Comparison of ENCODE assay signal across 10 cellular contexts in the genomic region with DNA sequence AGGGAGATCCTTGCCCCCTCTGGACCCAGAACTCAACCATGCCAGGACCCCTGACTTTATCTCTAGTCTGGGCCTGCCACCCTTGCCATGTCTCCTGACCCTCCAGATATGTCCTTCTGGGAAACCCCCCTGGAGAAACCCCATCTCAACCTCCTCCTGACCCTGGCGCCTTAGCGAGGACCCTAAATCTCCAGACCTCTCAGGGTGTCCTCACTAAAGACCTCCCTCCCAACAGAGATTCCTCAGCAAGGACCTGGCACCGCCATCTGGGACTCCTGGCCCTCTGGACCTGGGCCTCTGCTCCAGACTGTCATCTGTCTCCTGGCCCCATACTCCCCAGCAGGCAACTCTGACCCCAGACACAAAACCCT. TPM values are rescaled to one million over a fixed set of nuclear protein-coding genes. Genes with fewer than 3 reads are reported as not detected.
A peak's percentile ranks its signal among the peaks of the same experiment; 100 is the strongest.
DNase-seq lines count a peak whose midpoint lies in the region; ATAC-seq and TF ChIP-seq lines count a peak whose summit lies in the region.
"Had no signal": no experiment of that assay in that cellular context is flagged by ENCODE, and none has a peak within 500 bp of the region (broad histone marks: within the 10 kb centered on the region; RNA-seq: fewer than 3 reads in every experiment).

No MANE protein-coding gene starts in this region.

- no peaks in the 10 kb centered on the region for H3K27me3 ChIP-seq in CD8-positive, alpha-beta memory T cell (ENCODE audit: insufficient read depth, low read length, poor library complexity, severe bottlenecking)
- no peaks in the 10 kb centered on the region for H3K27me3 ChIP-seq in sigmoid colon
- H3K27me3 ChIP-seq: dorsolateral prefrontal cortex had no signal

- peaks cover 0 to 25% (median 6%) of the 10 kb centered on the region in 3 donors for H3K36me3 Mint-ChIP-seq in CD8-positive, alpha-beta memory T cell
- peaks cover 7% of the 10 kb centered on the region for H3K36me3 Mint-ChIP-seq in T-cell

- CTCF ChIA-PET in CD8-positive, alpha-beta memory T cell (lab: Charles Lee), result interaction anchor here (1.6 to 2.9 kb wide), 2 partner anchors 53 to 77 kb away, joined by 3 to 11 read pairs; partner anchors contain the start of gene PSMD8
- CTCF ChIA-PET in T-cell (lab: Charles Lee), result interaction anchor here in 1 of 2 donors (0.7 kb wide), 2 partner anchors 29 to 86 kb away, joined by 3 to 4 read pairs; no protein-coding TSS in a partner anchor

- peak overlapping the region; percentile 84 to 91 (median 85) for H3K4me3 Mint-ChIP-seq in CD8-positive, alpha-beta memory T cell
- peak overlapping the region; percentile 78 to 85 (median 85) for H3K4me3 Mint-ChIP-seq in T-cell

- H3K9me3 ChIP-seq in CD8-positive, alpha-beta memory T cell (ENCODE audit: low read length), result no peaks in the 10 kb centered on the region
- no peaks in the 10 kb centered on the region for H3K9me3 ChIP-seq in sigmoid colon

- no peak for TF ChIP-seq EP300 in sigmoid colon (IDR thresholded peaks at IDR 0.05)

- H3K4me1 ChIP-seq in CD8-positive, alpha-beta memory T cell (ENCODE audit: insufficient read depth, low read length), result peaks cover 43% of the 10 kb centered on the region
- H3K4me1 ChIP-seq in sigmoid colon, result peaks cover 0 to 62% (median 56%) of the 10 kb centered on the region in 4 donors

- H3K27me3 Mint-ChIP-seq in CD8-positive, alpha-beta memory T cell, result no peaks in the 10 kb centered on the region
- H3K27me3 Mint-ChIP-seq in T-cell, result no peaks in the 10 kb centered on the region

- POLR2A ChIA-PET in CD8-positive, alpha-beta memory T cell (lab: Charles Lee), result no interaction called here
- POLR2A ChIA-PET in T-cell (lab: Charles Lee), result no interaction called here

- no peak overlapping the region for H3K4me3 ChIP-seq in CD8-positive, alpha-beta memory T cell (ENCODE audit: low read length)
- peak overlapping the region; percentile 56 for H3K4me3 ChIP-seq in fibroblast of mammary gland (ENCODE audit: control insufficient read depth, low read depth, low read length)
- peak overlapping the region; percentile 55 to 96 (median 64) for H3K4me3 ChIP-seq in sigmoid colon

- H3K4me1 Mint-ChIP-seq in CD8-positive, alpha-beta memory T cell, result peaks cover 40 to 57% (median 48%) of the 10 kb centered on the region in 3 donors
- H3K4me1 Mint-ChIP-seq in T-cell, result peaks cover 48 to 55% (median 54%) of the 10 kb centered on the region in 3 donors

- WGBS in sigmoid colon, 2 donors, result 93 to 97% methylated on average over 3 of the region's 3 CpGs

- H3K9me3 Mint-ChIP-seq in CD8-positive, alpha-beta memory T cell, result no peaks in the 10 kb centered on the region
- no peaks in the 10 kb centered on the region for H3K9me3 Mint-ChIP-seq in T-cell

- H3K27ac ChIP-seq in CD8-positive, alpha-beta memory T cell (ENCODE audit: low read depth, low read length), result no peak overlapping the region
- H3K27ac ChIP-seq in sigmoid colon, result peak overlapping the region; percentile 78 to 98 (median 91)

- H3K36me3 ChIP-seq in CD8-positive, alpha-beta memory T cell (ENCODE audit: insufficient read depth, low read length), result no peaks in the 10 kb centered on the region
- peaks cover 0 to 18% (median 4%) of the 10 kb centered on the region in 4 donors for H3K36me3 ChIP-seq in sigmoid colon

- no peak for DNase-seq in CD8-positive, alpha-beta memory T cell
- no peak for DNase-seq in T-cell
- no peak for DNase-seq in fibroblast of mammary gland (ENCODE audit: low read depth)
- no peak for DNase-seq in sigmoid colon
- no peak for DNase-seq in inferior parietal cortex (ENCODE audit: extremely low spot score)
- DNase-seq in retina, result no peak
- DNase-seq in EL, result no peak
- DNase-seq: activated CD4-positive, alpha-beta T cell treated with anti-CD3 and anti-CD28 coated beads, Interleukin-2, amount 50 U/mL, for 1 hour had no signal

- TF ChIP-seq CTCF in fibroblast of mammary gland (conservative IDR thresholded peaks at IDR 0.05; ENCODE audit: control insufficient read depth, insufficient read depth, low read depth, low read length), result no peak
- no peak for TF ChIP-seq CTCF in sigmoid colon (IDR thresholded peaks at IDR 0.05)

- ATAC-seq in T-cell (replicated peaks in 1 of 4), result no peak
- no peak for ATAC-seq in GM19328 (IDR thresholded peaks at IDR 0.05; ENCODE audit: unreplicated experiment)

- intact Hi-C loops in sigmoid colon (cut with DNase I), result loop anchor here (1.0 kb wide), 1 partner anchor 70 kb away; no protein-coding TSS in a partner anchor

- peak overlapping the region; percentile 48 to 94 (median 85) for H3K27ac Mint-ChIP-seq in CD8-positive, alpha-beta memory T cell
- peak overlapping the region; percentile 58 to 71 for H3K27ac Mint-ChIP-seq in T-cell

- TF ChIP-seq POLR2A in sigmoid colon (IDR thresholded peaks at IDR 0.05), result no peak

RNA-seq across cellular contexts. Expression of gene KCNK6, which starts 1.3 kb away (rescaled TPM):
- total RNA-seq in CD8-positive, alpha-beta memory T cell, result 10 to 100 TPM; 10.1 to 11.1 TPM
- polyA plus RNA-seq in CD8-positive, alpha-beta memory T cell, result 3.6 TPM
- total RNA-seq in T-cell (10 to 100 TPM in 3 of 5 donors, 1 to 10 TPM in 2; 4.8 to 12.9 (median 12.6) TPM), sigmoid colon (10 to 100 TPM in 3 of 4 donors, 1 to 10 TPM in 1; 6.6 to 24.6 (median 14.2) TPM)
- polyA plus RNA-seq in sigmoid colon, result 10 to 100 TPM in 1 of 3 donors, 1 to 10 TPM in 2; 5.4 to 20.6 (median 6.0) TPM

RNA-seq across cellular contexts. Expression of gene YIF1B, which starts 5.2 kb away (rescaled TPM):
- 10 to 100 TPM; 57.9 to 60.3 TPM for total RNA-seq in CD8-positive, alpha-beta memory T cell
- polyA plus RNA-seq in CD8-positive, alpha-beta memory T cell, result 45.4 TPM
- total RNA-seq in T-cell (10 to 100 TPM; 28.1 to 39.1 (median 34.1) TPM), sigmoid colon (10 to 100 TPM; 12.5 to 22.5 (median 15.8) TPM)
- 10 to 100 TPM; 13.8 to 77.5 (median 14.3) TPM for polyA plus RNA-seq in sigmoid colon

RNA-seq across cellular contexts. Expression of gene CATSPERG, which starts 14.7 kb away (rescaled TPM):
- total RNA-seq in CD8-positive, alpha-beta memory T cell, result 1 to 10 TPM; 4.3 to 4.6 TPM
- 0.94 TPM for polyA plus RNA-seq in CD8-positive, alpha-beta memory T cell
- total RNA-seq in T-cell (10 to 100 TPM; 11.1 to 27.2 (median 21.2) TPM), sigmoid colon (1 to 10 TPM; 2.3 to 5.5 (median 4.4) TPM)
- polyA plus RNA-seq in sigmoid colon, result 1 to 10 TPM in 1 of 3 donors, under 1 TPM in 1, not detected in 1; 0.69 to 7.7 TPM

RNA-seq across cellular contexts. Expression of gene C19orf33, which starts 16.9 kb away (rescaled TPM):
- not detected for total RNA-seq in CD8-positive, alpha-beta memory T cell
- 0.90 TPM for polyA plus RNA-seq in CD8-positive, alpha-beta memory T cell
- total RNA-seq in T-cell (1 to 10 TPM in 2 of 5 donors, under 1 TPM in 1, not detected in 2; 0.56 to 1.4 (median 1.3) TPM), sigmoid colon (10 to 100 TPM in 1 of 4 donors, 1 to 10 TPM in 1, not detected in 2; 5.8 to 18.2 TPM)
- polyA plus RNA-seq in sigmoid colon, result 1,000 to 10,000 TPM in 2 of 3 donors, 100 to 1,000 TPM in 1; 704 to 2,364 (median 1,405) TPM

RNA-seq across cellular contexts. Expression of gene PSMD8, which starts 53.4 kb away (rescaled TPM):
- total RNA-seq in CD8-positive, alpha-beta memory T cell, result 100 to 1,000 TPM; 256 to 267 TPM
- polyA plus RNA-seq in CD8-positive, alpha-beta memory T cell, result 180 TPM
- total RNA-seq in T-cell, result 10 to 100 TPM; 76.4 to 95.2 (median 85.8) TPM
- 100 to 1,000 TPM; 129 to 271 (median 158) TPM for total RNA-seq in sigmoid colon
- polyA plus RNA-seq in sigmoid colon, result 100 to 1,000 TPM; 125 to 158 (median 147) TPM
